ENCODE assay signal across 1 cellular context in the genomic region with DNA sequence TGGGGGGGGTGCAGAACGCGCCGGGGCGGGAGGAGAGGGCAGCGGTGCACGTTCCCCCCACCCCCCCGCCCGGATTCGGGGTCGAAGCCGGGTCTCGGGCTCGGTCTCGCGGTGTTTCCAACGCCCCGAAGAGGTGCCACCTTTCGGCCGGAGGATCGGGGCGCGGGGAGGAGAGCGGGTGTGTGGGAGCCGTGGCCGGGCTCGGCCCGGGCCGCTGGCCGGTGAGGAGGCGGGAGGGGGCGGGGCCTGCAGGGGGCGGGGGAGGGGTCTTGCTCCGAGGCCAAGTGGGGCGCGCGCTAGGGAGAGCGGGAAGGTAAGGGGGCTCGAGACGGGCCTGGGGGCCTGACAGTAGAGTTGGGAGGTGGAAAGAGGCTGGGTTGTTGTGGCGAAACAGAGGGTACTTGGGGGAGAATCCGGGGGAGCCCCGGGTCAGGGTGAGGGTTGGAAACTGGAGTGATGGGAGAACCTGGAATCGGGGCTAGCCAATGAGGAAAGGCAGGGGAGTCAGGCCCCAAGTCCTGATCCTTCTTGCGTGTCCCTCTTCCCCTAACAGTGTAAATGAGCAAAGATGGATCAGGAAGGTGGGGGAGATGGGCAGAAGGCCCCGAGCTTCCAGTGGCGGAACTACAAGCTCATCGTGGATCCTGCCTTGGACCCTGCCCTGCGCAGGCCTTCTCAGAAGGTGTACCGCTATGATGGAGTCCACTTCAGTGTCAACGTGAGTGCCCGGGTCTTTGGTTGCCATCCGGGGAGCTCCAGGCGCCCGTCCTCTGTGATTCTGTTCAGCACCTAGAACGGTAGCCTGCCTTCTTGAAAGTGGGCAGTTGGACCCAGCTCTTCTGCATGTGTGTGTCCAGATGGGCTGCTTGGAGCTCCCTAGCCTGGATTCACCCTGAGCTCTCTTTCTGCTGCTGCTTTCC.
TF ChIP-seq lines count a peak whose summit lies in the region.

No MANE protein-coding gene starts in this region.

TF ChIP-seq in H1, 55 proteins besides CTCF, POLR2A, EP300 and RAD21:
- peak; percentile 57; the same call in 1 of the 2 replicates for TF ChIP-seq CHD2 (IDR thresholded peaks at IDR 0.05; ENCODE audit: low read length)
- peak; percentile 24; the same call in 1 of the 2 replicates for TF ChIP-seq POLR2AphosphoS5 (IDR thresholded peaks at IDR 0.05; ENCODE audit: low read depth, low read length)
- TF ChIP-seq MAX (IDR thresholded peaks at IDR 0.05), result no peak; the same call in 1 of the 2 replicates
- TF ChIP-seq EZH2 (IDR thresholded peaks at IDR 0.05; ENCODE audit: low read depth, low read length, severe bottlenecking), result no peak
TF ChIP-seq in H1: peak in this region for 2.
